In the genomic region with DNA sequence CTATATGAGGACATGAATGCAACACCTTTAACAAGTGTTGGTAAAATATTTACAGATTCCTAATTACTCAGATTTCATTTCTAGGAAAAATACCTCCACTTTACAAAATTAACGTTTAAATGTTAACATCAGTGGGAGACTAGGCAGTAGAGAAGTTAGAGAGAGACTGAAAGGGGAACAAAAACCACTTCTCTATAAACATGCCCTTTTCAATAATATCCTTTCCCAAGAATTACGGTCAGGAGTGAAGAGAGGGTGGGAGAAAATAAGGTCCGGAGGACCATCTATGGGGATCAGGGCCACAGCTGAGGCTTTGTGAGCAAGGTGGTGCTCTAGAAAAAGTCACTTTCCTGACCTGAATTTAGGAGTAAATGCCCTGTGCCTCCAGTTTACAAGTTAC, we compare ENCODE assay signal across 13 cellular contexts.
DNase-seq lines count a peak whose midpoint lies in the region; ATAC-seq and TF ChIP-seq lines count a peak whose summit lies in the region.
"Had no signal": no experiment of that assay in that cellular context is flagged by ENCODE, and none has a peak within 500 bp of the region (broad histone marks: within the 10 kb centered on the region; RNA-seq: fewer than 3 reads in every experiment).

No MANE protein-coding gene starts in this region.

- peak; percentile 52 for DNase-seq in MV-4-11 (lab: John Stamatoyannopoulos, UW)
- DNase-seq in esophagus muscularis mucosa (ENCODE audit: extremely low spot score), result no peak
- no peak for DNase-seq in SW 1271 (lab: John Stamatoyannopoulos, UW)
- DNase-seq in PC-3, result no peak
- DNase-seq in cerebellar cortex (ENCODE audit: low spot score), result no peak
- DNase-seq in GM13977 (ENCODE audit: low spot score), result no peak
- DNase-seq: H7, Karpas-422, NCI-H187 treated with DMSO at 0.1 percent for 48 hours, NCI-H524 treated with DMSO at 0.1 percent for 48 hours had no signal

- no peak overlapping the region for H3K4me3 ChIP-seq in ACC112 (ENCODE audit: low read depth, low read length)
- H3K4me3 ChIP-seq in esophagus muscularis mucosa, result no peak overlapping the region
- H3K4me3 ChIP-seq in rectal smooth muscle tissue (ENCODE audit: low read length), result no peak overlapping the region
- H3K4me3 ChIP-seq in PC-3 (ENCODE audit: low read length), result no peak overlapping the region

- peaks cover 12% of the 10 kb centered on the region for H3K79me2 ChIP-seq in ACC112 (ENCODE audit: control insufficient read depth, insufficient read depth, low read length, unreplicated experiment)
- no peaks in the 10 kb centered on the region for H3K79me2 ChIP-seq in PC-3 (ENCODE audit: low read length)

- intact Hi-C loops in esophagus muscularis mucosa (cut with DNase I), result no loop called here
- intact Hi-C loops in PC-3 (cut with micrococcal nuclease), result no loop called here

- in situ Hi-C loops in GM13977 (cut with MboI; ENCODE audit: low pct_unique_long_range_greater_than_20kb, low sequenced_read_pairs, unreplicated experiment), result no loop called here

- no peaks in the 10 kb centered on the region for H4K20me1 ChIP-seq in PC-3 (ENCODE audit: low read length)

- POLR2A ChIA-PET in PC-3 (lab: Charles Lee; ENCODE audit: unreplicated experiment), result no interaction called here

- no peaks in the 10 kb centered on the region for H3F3A ChIP-seq in PC-3 (ENCODE audit: low read length, unreplicated experiment)

- WGBS in esophagus muscularis mucosa, result 61% methylated on average over 3 of the region's 3 CpGs

- no peak overlapping the region for H3K9ac ChIP-seq in rectal smooth muscle tissue (ENCODE audit: low read length)
- no peak overlapping the region for H3K9ac ChIP-seq in PC-3 (ENCODE audit: low read length)

- TF ChIP-seq CTCF in esophagus muscularis mucosa (IDR thresholded peaks at IDR 0.05) (no peak), PC-3 (conservative IDR thresholded peaks at IDR 0.05; ENCODE audit: low read depth, low read length) (no peak), GM13977 (IDR thresholded peaks at IDR 0.05; ENCODE audit: extremely low read depth, insufficient read depth, missing control alignments) (no peak)

- no peak for TF ChIP-seq EP300 in esophagus muscularis mucosa (IDR thresholded peaks at IDR 0.05)

- no peaks in the 10 kb centered on the region for H3K9me3 ChIP-seq in esophagus muscularis mucosa
- no peaks in the 10 kb centered on the region for H3K9me3 ChIP-seq in PC-3 (ENCODE audit: low read length)

- no peak for TF ChIP-seq POLR2A in esophagus muscularis mucosa (IDR thresholded peaks at IDR 0.05; ENCODE audit: low read depth)

- H3K36me3 ChIP-seq in ACC112 (ENCODE audit: insufficient read depth, low read length), result no peaks in the 10 kb centered on the region
- peaks cover 0 to 2% (median 0%) of the 10 kb centered on the region in 4 donors for H3K36me3 ChIP-seq in esophagus muscularis mucosa
- no peaks in the 10 kb centered on the region for H3K36me3 ChIP-seq in rectal smooth muscle tissue (ENCODE audit: control insufficient read depth, insufficient read depth, low read length)
- no peaks in the 10 kb centered on the region for H3K36me3 ChIP-seq in PC-3 (ENCODE audit: low read depth, low read length)
- H3K36me3 ChIP-seq: brain microvascular endothelial cell had no signal

- H3K4me1 ChIP-seq in ACC112 (ENCODE audit: control insufficient read depth, insufficient read depth, low read length, unreplicated experiment) (peaks cover 49% of the 10 kb centered on the region), esophagus muscularis mucosa (peaks cover 30 to 74% (median 61%) of the 10 kb centered on the region in 4 donors), rectal smooth muscle tissue (ENCODE audit: control insufficient read depth, insufficient read depth, low read length) (peaks cover 22% of the 10 kb centered on the region), PC-3 (ENCODE audit: insufficient read depth, low read length) (peaks cover 10% of the 10 kb centered on the region)

- peak overlapping the region; percentile 22 for H2AFZ ChIP-seq in ACC112 (ENCODE audit: low read length, unreplicated experiment)
- H2AFZ ChIP-seq in PC-3 (ENCODE audit: low read length), result no peak overlapping the region

- no peak overlapping the region for H3K4me2 ChIP-seq in PC-3 (ENCODE audit: low read length)

- H3K27ac ChIP-seq in ACC112 (ENCODE audit: low read depth, low read length) (peak overlapping the region; percentile 74), esophagus muscularis mucosa (replicated peaks in 1 of 4) (peak overlapping the region; percentile 28 to 66 (median 60)), rectal smooth muscle tissue (ENCODE audit: low read depth, low read length) (peak overlapping the region; percentile 78), PC-3 (ENCODE audit: low read length) (no peak overlapping the region)
- H3K27ac ChIP-seq: brain microvascular endothelial cell had no signal

- H3K27me3 ChIP-seq in ACC112 (ENCODE audit: insufficient read depth, low read length) (no peaks in the 10 kb centered on the region), esophagus muscularis mucosa (no peaks in the 10 kb centered on the region), rectal smooth muscle tissue (ENCODE audit: control insufficient read depth, insufficient read depth, low read length) (no peaks in the 10 kb centered on the region), PC-3 (ENCODE audit: low read length) (no peaks in the 10 kb centered on the region)
- H3K27me3 ChIP-seq: brain microvascular endothelial cell had no signal

- no TSS peak for BruUV-seq in PC-3 (replicated peaks; lab: Mats Ljungman, UMichigan)

- CTCF ChIA-PET in PC-3 (lab: Charles Lee), result no interaction called here

- no peak for ATAC-seq in PC-3

- H3K9me2 ChIP-seq in PC-3 (replicated peaks; ENCODE audit: low read length), result no peaks in the 10 kb centered on the region
